16 cellular contexts compared by ENCODE assay signal in the genomic region with DNA sequence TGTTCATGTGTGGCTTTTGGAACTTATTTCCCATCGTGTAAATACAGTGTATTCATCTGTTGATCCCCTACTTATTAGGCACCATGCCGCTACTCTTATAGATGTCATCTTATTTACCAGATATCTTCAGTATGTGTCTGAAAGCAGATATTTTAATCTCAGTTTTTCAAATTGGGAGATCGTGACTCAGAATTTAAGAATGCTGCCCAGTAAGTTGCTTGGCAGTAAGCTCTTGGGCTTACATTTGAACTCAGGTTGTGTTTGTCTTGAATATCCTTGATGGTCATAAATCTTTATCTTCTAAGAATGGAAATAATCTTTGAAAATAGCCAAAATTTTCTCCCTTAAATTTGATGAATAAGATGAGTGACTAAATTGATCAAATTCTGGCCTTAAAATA. TPM values are rescaled to one million over a fixed set of nuclear protein-coding genes. Genes with fewer than 3 reads are reported as not detected.
DNase-seq lines count a peak whose midpoint lies in the region; ATAC-seq and TF ChIP-seq lines count a peak whose summit lies in the region.
"Had no signal": no experiment of that assay in that cellular context is flagged by ENCODE, and none has a peak within 500 bp of the region (broad histone marks: within the 10 kb centered on the region; RNA-seq: fewer than 3 reads in every experiment).

No MANE protein-coding gene starts in this region.

- no peak for TF ChIP-seq POLR2A in adrenal gland (IDR thresholded peaks at IDR 0.05)

- peak overlapping the region; percentile 61 for H3K4me3 ChIP-seq in GM12865 (ENCODE audit: low read depth, low read length)
- H3K4me3 ChIP-seq in PC-9: no peak overlapping the region
- no peak overlapping the region for H3K4me3 ChIP-seq in choroid plexus epithelial cell (ENCODE audit: low read depth, low read length)
- no peak overlapping the region for H3K4me3 ChIP-seq in adrenal gland
- H3K4me3 ChIP-seq: sigmoid colon had no signal

- peak overlapping the region; percentile 23; the same call in 1 of the 2 replicates for H3K4me2 ChIP-seq in PC-9

- H3K4me1 ChIP-seq in PC-9 (replicated peaks; ENCODE audit: insufficient read depth): peaks cover 5% of the 10 kb centered on the region
- H3K4me1 ChIP-seq in adrenal gland (replicated peaks in 1 of 2): no peaks in the 10 kb centered on the region
- H3K4me1 ChIP-seq: sigmoid colon had no signal

- no peak for ATAC-seq in HG02588 (IDR thresholded peaks at IDR 0.05; ENCODE audit: unreplicated experiment)
- no peak for ATAC-seq in GM19035 (IDR thresholded peaks at IDR 0.05; ENCODE audit: unreplicated experiment)
- ATAC-seq: activated CD4-positive, CD25-positive, alpha-beta regulatory T cell treated with anti-CD3 and anti-CD28 coated beads, Interleukin-2, amount 50 U/mL, for 24 hours; left colon; T-helper 17 cell had no signal

- H3K27me3 ChIP-seq in PC-9 (ENCODE audit: insufficient read depth, low read depth) (no peaks in the 10 kb centered on the region), adrenal gland (no peaks in the 10 kb centered on the region)
- H3K27me3 ChIP-seq: sigmoid colon had no signal

- WGBS in adrenal gland, 4 donors: 65 to 78% (median 77%) methylated on average over 3 of the region's 3 CpGs

- POLR2A ChIA-PET in PC-9 (lab: Charles Lee; ENCODE audit: unreplicated experiment): no interaction called here

- H3K36me3 ChIP-seq in PC-9 (ENCODE audit: low read depth): no peaks in the 10 kb centered on the region
- H3K36me3 ChIP-seq in adrenal gland (replicated peaks in 1 of 2): no peaks in the 10 kb centered on the region
- H3K36me3 ChIP-seq: sigmoid colon had no signal

- intact Hi-C loops in PC-9 (cut with micrococcal nuclease; ENCODE audit: unreplicated experiment) (no loop called here), adrenal gland (cut with DNase I) (no loop called here)

- H2AFZ ChIP-seq in PC-9: no peak overlapping the region

- CTCF ChIA-PET in PC-9 (lab: Charles Lee): no interaction called here

- TF ChIP-seq CTCF in GM12865 (IDR thresholded peaks at IDR 0.05; ENCODE audit: insufficient read depth, low read depth, low read length, missing control alignments) (no peak), PC-9 (conservative IDR thresholded peaks at IDR 0.05) (no peak), choroid plexus epithelial cell (conservative IDR thresholded peaks at IDR 0.05; ENCODE audit: low read depth, low read length) (no peak), adrenal gland (IDR thresholded peaks at IDR 0.05) (no peak)

- no peak overlapping the region for H3K27ac ChIP-seq in PC-9
- H3K27ac ChIP-seq in adrenal gland: no peak overlapping the region
- H3K27ac ChIP-seq: sigmoid colon had no signal

- DNase-seq in GM12865 (ENCODE audit: low read depth) (no peak), PC-9 (peak; percentile 4 to 74), choroid plexus epithelial cell (ENCODE audit: low read depth) (peak; percentile 31), renal cortical epithelial cell (ENCODE audit: low read depth) (peak; percentile 4), adrenal gland (no peak), NCI-H1105 (lab: John Stamatoyannopoulos, UW) (no peak)
- DNase-seq: activated gamma-delta T cell; left colon; NCI-H774; RPMI8226; sigmoid colon; stimulated activated CD4-positive, alpha-beta T cell treated with anti-CD3 and anti-CD28 coated beads, Interleukin-2, amount 100 ng/mL, for 48 hours; T-helper 17 cell had no signal

- H3K9me3 ChIP-seq in PC-9 (ENCODE audit: insufficient read depth, low read depth) (no peaks in the 10 kb centered on the region), adrenal gland (replicated peaks in 1 of 3) (no peaks in the 10 kb centered on the region)
- H3K9me3 ChIP-seq: sigmoid colon had no signal

- no peaks in the 10 kb centered on the region for H3F3A ChIP-seq in PC-9 (ENCODE audit: insufficient read depth, low read depth)

- BruUV-seq in PC-9 (replicated peaks; lab: Mats Ljungman, UMichigan): no TSS peak

- no peaks in the 10 kb centered on the region for H4K20me1 ChIP-seq in PC-9 (ENCODE audit: insufficient read depth)

- no peaks in the 10 kb centered on the region for H3K79me2 ChIP-seq in PC-9 (ENCODE audit: low read depth)

- H3K9me2 ChIP-seq in PC-9 (ENCODE audit: insufficient read depth): no peaks in the 10 kb centered on the region

RNA-seq across cellular contexts. Expression of gene RPA4, which starts 45.9 kb away (rescaled TPM):
- total RNA-seq in PC-9 (2021) (0.46 and 0.93 TPM in 2 replicates), renal cortical epithelial cell (0.17 and 0.65 TPM in 2 replicates), adrenal gland (1 to 10 TPM in 2 of 8 donors, under 1 TPM in 4, not detected in 2; 0.19 to 2.0 (median 0.41) TPM)
- under 1 TPM in 2 of 3 donors, not detected in 1; 0.07 to 0.32 TPM for polyA plus RNA-seq in adrenal gland

Comparison
In these comparisons a context has a peak if more than half of its experiments do, and no peak if none do; other contexts are left out.
1. DNase-seq: peak in PC-9 (2 of 2), choroid plexus epithelial cell (single experiment) and renal cortical epithelial cell (single experiment); none in GM12865 (single experiment), adrenal gland (0 of 7) and NCI-H1105 (single experiment).